8 cellular contexts compared by ENCODE assay signal in the genomic region with DNA sequence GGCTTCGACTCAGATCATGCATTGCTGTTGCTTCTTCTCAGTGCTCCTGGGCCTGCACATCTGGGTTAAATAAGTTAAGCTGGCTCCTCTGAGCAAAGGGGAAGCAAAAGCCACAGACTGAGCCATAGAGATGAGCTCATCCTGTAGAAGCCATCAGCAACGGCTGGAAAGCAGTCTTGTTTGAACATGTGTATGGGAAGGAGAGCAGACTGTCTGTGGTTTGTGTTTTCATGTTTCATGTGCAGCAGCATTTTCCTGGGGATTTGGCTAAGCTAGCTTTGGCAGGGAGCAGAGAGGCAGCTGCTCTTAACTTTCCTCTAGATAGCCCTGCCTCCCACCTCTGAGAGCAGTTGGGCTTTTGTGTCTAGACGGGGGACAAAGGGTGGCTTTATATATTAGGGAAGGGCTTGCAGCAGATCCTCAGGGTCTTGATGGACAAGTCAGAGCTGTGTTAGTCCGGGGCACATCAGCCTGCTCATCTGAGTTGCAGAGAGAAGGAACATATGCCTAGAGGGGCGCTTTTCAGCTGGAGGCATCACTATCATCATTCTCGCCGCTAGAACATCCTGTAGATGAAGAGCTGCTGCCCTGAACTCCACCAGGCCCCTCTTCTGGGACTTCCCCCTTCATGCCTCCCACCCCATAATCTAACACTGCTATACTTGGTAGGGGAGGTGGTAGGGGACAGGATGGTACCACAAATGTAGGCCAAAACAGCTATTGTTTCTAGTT. TPM values are rescaled to one million over a fixed set of nuclear protein-coding genes. Genes with fewer than 3 reads are reported as not detected.
DNase-seq lines count a peak whose midpoint lies in the region; ATAC-seq and TF ChIP-seq lines count a peak whose summit lies in the region.

No MANE protein-coding gene starts in this region.

- H3K4me1 ChIP-seq in CD8-positive, alpha-beta memory T cell (ENCODE audit: insufficient read depth, low read length): peaks cover 26% of the 10 kb centered on the region
- peaks cover 18 to 33% (median 23%) of the 10 kb centered on the region in 3 donors for H3K4me1 ChIP-seq in esophagus squamous epithelium
- peaks cover 16% of the 10 kb centered on the region for H3K4me1 ChIP-seq in ovary (ENCODE audit: insufficient read depth)

- peaks cover 42 to 53% (median 43%) of the 10 kb centered on the region in 3 donors for H3K4me1 Mint-ChIP-seq in CD8-positive, alpha-beta memory T cell
- peaks cover 35% of the 10 kb centered on the region for H3K4me1 Mint-ChIP-seq in T-helper 2 cell treated with Interferon-gamma antibody and Interleukin-4, amounts not matched to agents 5 μg/mL and 100 μg/mL, for 36 hours (ENCODE audit: low read depth)

- WGBS in esophagus squamous epithelium, 2 donors: 20 to 35% methylated on average over 2 to 5 of the region's 7 CpGs
- 19 to 33% (median 21%) methylated on average over 7 of the region's 7 CpGs for WGBS in ovary, 3 donors

- no peaks in the 10 kb centered on the region for H3K27me3 ChIP-seq in CD8-positive, alpha-beta memory T cell (ENCODE audit: insufficient read depth, low read length, poor library complexity, severe bottlenecking)
- H3K27me3 ChIP-seq in esophagus squamous epithelium: no peaks in the 10 kb centered on the region
- H3K27me3 ChIP-seq in ovary: no peaks in the 10 kb centered on the region

- CTCF ChIA-PET in CD8-positive, alpha-beta memory T cell (lab: Charles Lee): interaction anchor here (1.2 to 5.9 kb wide), 5 partner anchors 8 to 161 kb away, joined by 3 to 36 read pairs (median 6); no protein-coding TSS in a partner anchor

- peak overlapping the region; percentile 41 for H3K27ac ChIP-seq in CD8-positive, alpha-beta memory T cell (ENCODE audit: low read depth, low read length)
- H3K27ac ChIP-seq in esophagus squamous epithelium (peak overlapping the region; percentile 26 to 90 (median 80)), ovary (peak overlapping the region; percentile 31 to 71)

- peak in 2 of 5 donors; percentile 13 to 20 for DNase-seq in CD8-positive, alpha-beta memory T cell
- DNase-seq in T-helper 2 cell treated with Interferon-gamma antibody and Interleukin-4, amounts not matched to agents 5 μg/mL and 100 μg/mL, for 36 hours (ENCODE audit: low spot score): peak; percentile 17
- DNase-seq in esophagus squamous epithelium (lab: John Stamatoyannopoulos, UW) (no peak), ovary (peak in 3 of 5 donors; percentile 40 to 52 (median 51)), NCI-H1105 (lab: John Stamatoyannopoulos, UW) (no peak)
- DNase-seq in activated CD4-positive, CD25-positive, alpha-beta regulatory T cell treated with anti-CD3 and anti-CD28 coated beads, Interleukin-2, amount 50 U/mL, for 72 hours: no peak

- no peaks in the 10 kb centered on the region for H3K36me3 ChIP-seq in CD8-positive, alpha-beta memory T cell (ENCODE audit: insufficient read depth, low read length)
- H3K36me3 ChIP-seq in esophagus squamous epithelium (peaks cover 0 to 21% (median 0%) of the 10 kb centered on the region in 3 donors), ovary (no peaks in the 10 kb centered on the region)

- peaks cover 16 to 30% (median 28%) of the 10 kb centered on the region in 3 donors for H3K36me3 Mint-ChIP-seq in CD8-positive, alpha-beta memory T cell
- peaks cover 31% of the 10 kb centered on the region for H3K36me3 Mint-ChIP-seq in T-helper 2 cell treated with Interferon-gamma antibody and Interleukin-4, amounts not matched to agents 5 μg/mL and 100 μg/mL, for 36 hours (ENCODE audit: low read depth)

- peak overlapping the region; percentile 74 to 98 (median 93) for H3K27ac Mint-ChIP-seq in CD8-positive, alpha-beta memory T cell
- peak overlapping the region; percentile 82 for H3K27ac Mint-ChIP-seq in T-helper 2 cell treated with Interferon-gamma antibody and Interleukin-4, amounts not matched to agents 5 μg/mL and 100 μg/mL, for 36 hours

- H3K9me3 ChIP-seq in CD8-positive, alpha-beta memory T cell (ENCODE audit: low read length): no peaks in the 10 kb centered on the region
- H3K9me3 ChIP-seq in esophagus squamous epithelium (no peaks in the 10 kb centered on the region), ovary (no peaks in the 10 kb centered on the region)

- peak overlapping the region; percentile 41 for H3K4me3 ChIP-seq in CD8-positive, alpha-beta memory T cell (ENCODE audit: low read length)
- H3K4me3 ChIP-seq in esophagus squamous epithelium (peak overlapping the region in 2 of 4 donors; percentile 5 to 44), ovary (no peak overlapping the region)

- intact Hi-C loops in esophagus squamous epithelium (cut with DNase I) (no loop called here), ovary (cut with DNase I) (loop anchor here in 3 of 4 donors (5.0 to 10.0 kb wide), 3 partner anchors 38 to 116 kb away; partner anchors contain the start of gene ST3GAL4 (in 1 of the 3))

- ATAC-seq in GM19351 (IDR thresholded peaks at IDR 0.05; ENCODE audit: unreplicated experiment) (peak; percentile 94), HG03442 (IDR thresholded peaks at IDR 0.05; ENCODE audit: unreplicated experiment) (peak; percentile 83)

- H3K27me3 Mint-ChIP-seq in CD8-positive, alpha-beta memory T cell: no peaks in the 10 kb centered on the region
- H3K27me3 Mint-ChIP-seq in T-helper 2 cell treated with Interferon-gamma antibody and Interleukin-4, amounts not matched to agents 5 μg/mL and 100 μg/mL, for 36 hours (ENCODE audit: low read depth): no peaks in the 10 kb centered on the region

- TF ChIP-seq CTCF in esophagus squamous epithelium (IDR thresholded peaks at IDR 0.05) (no peak), ovary (IDR thresholded peaks at IDR 0.05) (no peak)

- peak overlapping the region; percentile 21 to 87 (median 63) for H3K4me3 Mint-ChIP-seq in CD8-positive, alpha-beta memory T cell
- H3K4me3 Mint-ChIP-seq in T-helper 2 cell treated with Interferon-gamma antibody and Interleukin-4, amounts not matched to agents 5 μg/mL and 100 μg/mL, for 36 hours: peak overlapping the region; percentile 64

- TF ChIP-seq POLR2A in esophagus squamous epithelium (IDR thresholded peaks at IDR 0.05) (no peak), ovary (IDR thresholded peaks at IDR 0.05) (no peak)

- no peak for TF ChIP-seq EP300 in ovary (IDR thresholded peaks at IDR 0.05)

- POLR2A ChIA-PET in CD8-positive, alpha-beta memory T cell (lab: Charles Lee): interaction anchor here (0.9 to 2.0 kb wide), 2 partner anchors 15 to 50 kb away, joined by 3 to 8 read pairs; partner anchors contain the start of genes DCPS, FOXRED1 and SRPRA

- H3K9me3 Mint-ChIP-seq in CD8-positive, alpha-beta memory T cell: peaks cover 0 to 6% (median 0%) of the 10 kb centered on the region in 5 donors
- H3K9me3 Mint-ChIP-seq in T-helper 2 cell treated with Interferon-gamma antibody and Interleukin-4, amounts not matched to agents 5 μg/mL and 100 μg/mL, for 36 hours: peaks cover 6% of the 10 kb centered on the region

RNA-seq across cellular contexts. Expression of gene DCPS, which starts 14.9 kb away (rescaled TPM):
- total RNA-seq in CD8-positive, alpha-beta memory T cell: 10 to 100 TPM; 40.0 to 42.4 TPM
- 59.6 TPM for polyA plus RNA-seq in CD8-positive, alpha-beta memory T cell
- total RNA-seq in esophagus squamous epithelium (10 to 100 TPM; 12.0 to 25.7 (median 14.9) TPM), ovary (10 to 100 TPM in 6 of 7 donors, 1 to 10 TPM in 1; 6.6 to 17.2 (median 13.5) TPM)
- polyA plus RNA-seq in ovary: 10 to 100 TPM; 12.4 to 17.2 TPM

RNA-seq across cellular contexts. Expression of gene TIRAP, which starts 35.9 kb away (rescaled TPM):
- total RNA-seq in CD8-positive, alpha-beta memory T cell: 10 to 100 TPM; 10.6 to 11.3 TPM
- 13.0 TPM for polyA plus RNA-seq in CD8-positive, alpha-beta memory T cell
- total RNA-seq in esophagus squamous epithelium: 1 to 10 TPM; 3.9 to 8.8 (median 7.3) TPM
- 10 to 100 TPM in 6 of 7 donors, 1 to 10 TPM in 1; 7.6 to 16.0 (median 14.5) TPM for total RNA-seq in ovary
- 10 to 100 TPM; 11.8 to 13.9 TPM for polyA plus RNA-seq in ovary

RNA-seq across cellular contexts. Expression of gene ST3GAL4, which starts 36.7 kb away (rescaled TPM):
- 10 to 100 TPM; 11.0 to 12.5 TPM for total RNA-seq in CD8-positive, alpha-beta memory T cell
- 8.3 TPM for polyA plus RNA-seq in CD8-positive, alpha-beta memory T cell
- total RNA-seq in esophagus squamous epithelium (100 to 1,000 TPM in 1 of 4 donors, 10 to 100 TPM in 3; 31.0 to 110 (median 51.2) TPM), ovary (100 to 1,000 TPM in 4 of 7 donors, 10 to 100 TPM in 3; 75.8 to 300 (median 135) TPM)
- 100 to 1,000 TPM; 117 to 120 TPM for polyA plus RNA-seq in ovary

RNA-seq across cellular contexts. Expression of gene FOXRED1, which starts 49.9 kb away (rescaled TPM):
- total RNA-seq in CD8-positive, alpha-beta memory T cell: 10 to 100 TPM; 40.3 to 42.4 TPM
- polyA plus RNA-seq in CD8-positive, alpha-beta memory T cell: 16.3 TPM
- 10 to 100 TPM in 3 of 4 donors, 1 to 10 TPM in 1; 7.5 to 31.4 (median 17.4) TPM for total RNA-seq in esophagus squamous epithelium
- total RNA-seq in ovary: 10 to 100 TPM; 10.3 to 24.8 (median 17.3) TPM
- polyA plus RNA-seq in ovary: 10 to 100 TPM; 15.2 to 18.8 TPM

RNA-seq across cellular contexts. Expression of gene SRPRA, which starts 50.1 kb away (rescaled TPM):
- total RNA-seq in CD8-positive, alpha-beta memory T cell: 100 to 1,000 TPM; 157 TPM
- 168 TPM for polyA plus RNA-seq in CD8-positive, alpha-beta memory T cell
- 10 to 100 TPM; 60.2 to 82.0 (median 67.8) TPM for total RNA-seq in esophagus squamous epithelium
- total RNA-seq in ovary: 100 to 1,000 TPM in 2 of 7 donors, 10 to 100 TPM in 5; 45.3 to 113 (median 86.0) TPM
- 100 to 1,000 TPM in 1 of 2 donors, 10 to 100 TPM in 1; 50.1 to 115 TPM for polyA plus RNA-seq in ovary

Comparison
In these comparisons a context has a peak if more than half of its experiments do, and no peak if none do; other contexts are left out.
1. DNase-seq: peak in T-helper 2 cell treated with Interferon-gamma antibody and Interleukin-4, amounts not matched to agents 5 μg/mL and 100 μg/mL, for 36 hours (single experiment) and ovary (3 of 5); none in esophagus squamous epithelium (single experiment), NCI-H1105 (single experiment) and activated CD4-positive, CD25-positive, alpha-beta regulatory T cell treated with anti-CD3 and anti-CD28 coated beads, Interleukin-2, amount 50 U/mL, for 72 hours (single experiment).
2. Peak in every context shown above with its lines, with median percentiles within 50 percentile points of each other: H3K27ac ChIP-seq.